Comparison of ENCODE assay signal across 8 cellular contexts in genomic region chr11:44977493-44977984, GRCh38. TPM values are rescaled to one million over a fixed set of nuclear protein-coding genes. Genes with fewer than 3 reads are reported as not detected.
A peak's percentile ranks its signal among the peaks of the same experiment; 100 is the strongest.
DNase-seq lines count a peak whose midpoint lies in the region; ATAC-seq and TF ChIP-seq lines count a peak whose summit lies in the region.

No MANE protein-coding gene starts in this region.

- peaks cover 10% of the 10 kb centered on the region for H3K4me1 Mint-ChIP-seq in activated CD4-positive, alpha-beta T cell treated with anti-CD3 and anti-CD28 coated beads for 36 hours

- no peaks in the 10 kb centered on the region for H3K27me3 Mint-ChIP-seq in activated CD4-positive, alpha-beta T cell treated with anti-CD3 and anti-CD28 coated beads for 36 hours

- H3K9me3 Mint-ChIP-seq in activated CD4-positive, alpha-beta T cell treated with anti-CD3 and anti-CD28 coated beads for 36 hours (ENCODE audit: low read depth) = no peaks in the 10 kb centered on the region

- no peaks in the 10 kb centered on the region for H3K36me3 Mint-ChIP-seq in activated CD4-positive, alpha-beta T cell treated with anti-CD3 and anti-CD28 coated beads for 36 hours (ENCODE audit: low read depth)

- CTCF ChIA-PET in activated CD4-positive, alpha-beta T cell treated with anti-CD3 and anti-CD28 coated beads for 36 hours (lab: Charles Lee) = interaction anchor here (0.9 to 2.3 kb wide), 3 partner anchors 41 to 127 kb away, joined by 3 to 5 read pairs (median 3); no protein-coding TSS in a partner anchor

- H3K4me3 ChIP-seq in epithelial cell of esophagus (ENCODE audit: low read length) (no peak overlapping the region), retinal pigment epithelial cell (ENCODE audit: low read length) (no peak overlapping the region)

- DNase-seq in activated CD4-positive, alpha-beta T cell treated with anti-CD3 and anti-CD28 coated beads for 36 hours = no peak
- no peak for DNase-seq in activated CD4-positive, alpha-beta T cell treated with anti-CD3 and anti-CD28 coated beads for 48 hours
- DNase-seq in NCI-H82 (lab: John Stamatoyannopoulos, UW) = peak; percentile 80
- DNase-seq in epithelial cell of esophagus (ENCODE audit: low read depth) = peak; percentile 9
- DNase-seq in retinal pigment epithelial cell (ENCODE audit: low read depth) = peak; percentile 71
- no peak for DNase-seq in NCI-H446 (lab: John Stamatoyannopoulos, UW)
- no peak for DNase-seq in HUDEP-2 (lab: John Stamatoyannopoulos, UW; ENCODE audit: unreplicated experiment in 76 of 76)

- H3K4me3 Mint-ChIP-seq in activated CD4-positive, alpha-beta T cell treated with anti-CD3 and anti-CD28 coated beads for 36 hours = no peak overlapping the region

- intact Hi-C loops in activated CD4-positive, alpha-beta T cell treated with anti-CD3 and anti-CD28 coated beads for 36 hours (cut with DNase I, micrococcal nuclease) = no loop called here

- TF ChIP-seq CTCF in epithelial cell of esophagus (IDR thresholded peaks at IDR 0.05; ENCODE audit: insufficient read depth, low read depth, low read length, missing control alignments) = no peak
- TF ChIP-seq CTCF in retinal pigment epithelial cell (conservative IDR thresholded peaks at IDR 0.05; ENCODE audit: low read depth, low read length) = peak; percentile 34

- POLR2A ChIA-PET in activated CD4-positive, alpha-beta T cell treated with anti-CD3 and anti-CD28 coated beads for 36 hours (lab: Charles Lee) = no interaction called here

- peak overlapping the region; percentile 5 for H3K27ac Mint-ChIP-seq in activated CD4-positive, alpha-beta T cell treated with anti-CD3 and anti-CD28 coated beads for 36 hours

- peak; percentile 34 for ATAC-seq in activated CD4-positive, alpha-beta T cell treated with anti-CD3 and anti-CD28 coated beads for 36 hours
- no peak for ATAC-seq in HG03571 (IDR thresholded peaks at IDR 0.05; ENCODE audit: unreplicated experiment)

RNA-seq across cellular contexts. Expression of gene TP53I11, which starts 26.9 kb away (rescaled TPM):
- total RNA-seq in activated CD4-positive, alpha-beta T cell treated with anti-CD3 and anti-CD28 coated beads for 36 hours = 10 to 100 TPM; 14.3 to 15.8 TPM

Comparison
In these comparisons a context has a peak if more than half of its experiments do, and no peak if none do; other contexts are left out.
1. DNase-seq: peak in NCI-H82 (single experiment), epithelial cell of esophagus (single experiment) and retinal pigment epithelial cell (single experiment); none in activated CD4-positive, alpha-beta T cell treated with anti-CD3 and anti-CD28 coated beads for 36 hours (single experiment), activated CD4-positive, alpha-beta T cell treated with anti-CD3 and anti-CD28 coated beads for 48 hours (single experiment), NCI-H446 (0 of 2) and HUDEP-2 (0 of 76).